ENCODE assay signal across 8 cellular contexts in the genomic region with DNA sequence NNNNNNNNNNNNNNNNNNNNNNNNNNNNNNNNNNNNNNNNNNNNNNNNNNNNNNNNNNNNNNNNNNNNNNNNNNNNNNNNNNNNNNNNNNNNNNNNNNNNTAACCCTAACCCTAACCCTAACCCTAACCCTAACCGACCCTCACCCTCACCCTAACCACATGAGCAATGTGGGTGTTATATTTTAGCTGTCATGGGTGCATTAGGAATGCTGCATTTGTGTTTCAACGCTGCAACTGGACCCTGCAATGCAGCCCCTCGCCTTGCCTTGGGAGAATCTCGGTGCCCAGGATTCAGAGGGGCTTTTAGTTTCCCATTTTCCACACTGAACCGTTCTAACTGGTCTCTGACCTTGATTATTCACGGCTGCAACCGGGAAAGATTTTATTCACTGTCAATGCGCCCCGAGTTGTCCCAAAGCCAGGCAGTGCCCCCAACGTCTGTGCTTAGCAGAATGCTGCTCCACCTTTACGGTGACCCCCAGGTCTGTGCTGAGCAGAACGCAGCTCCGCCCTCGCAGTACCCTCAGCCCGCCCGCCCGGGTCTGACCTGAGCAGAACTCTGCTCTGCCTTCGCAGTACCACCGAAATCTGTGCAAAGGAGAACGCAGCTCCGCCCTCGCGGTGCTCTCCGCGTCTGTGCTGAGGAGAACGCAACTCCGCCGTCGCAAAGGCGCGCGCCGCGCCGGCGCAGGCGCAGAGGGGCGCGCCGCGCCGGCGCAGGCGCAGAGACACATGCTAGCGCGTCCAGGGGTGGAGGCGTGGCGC. TPM values are rescaled to one million over a fixed set of nuclear protein-coding genes. Genes with fewer than 3 reads are reported as not detected.
A peak's percentile ranks its signal among the peaks of the same experiment; 100 is the strongest.
DNase-seq lines count a peak whose midpoint lies in the region; ATAC-seq and TF ChIP-seq lines count a peak whose summit lies in the region.

No MANE protein-coding gene starts in this region.

- no peaks in the 10 kb centered on the region for H3K36me3 Mint-ChIP-seq in activated naive CD4-positive, alpha-beta T cell treated with anti-CD3 and anti-CD28 coated beads, Interleukin-2, amount 50 U/mL, for 24 hours
- H3K36me3 Mint-ChIP-seq in activated CD4-positive, alpha-beta memory T cell treated with anti-CD3 and anti-CD28 coated beads, Interleukin-2, amount 10 ng/mL, durations not matched to agents 7 days and 5 days (ENCODE audit: low read depth): no peaks in the 10 kb centered on the region
- H3K36me3 Mint-ChIP-seq in immature natural killer cell: no peaks in the 10 kb centered on the region

- no peak for ATAC-seq in HG03196 (IDR thresholded peaks at IDR 0.05; ENCODE audit: unreplicated experiment)

- H3K4me1 Mint-ChIP-seq in activated naive CD4-positive, alpha-beta T cell treated with anti-CD3 and anti-CD28 coated beads, Interleukin-2, amount 50 U/mL, for 24 hours: no peaks in the 10 kb centered on the region
- no peaks in the 10 kb centered on the region for H3K4me1 Mint-ChIP-seq in activated CD4-positive, alpha-beta memory T cell treated with anti-CD3 and anti-CD28 coated beads, Interleukin-2, amount 10 ng/mL, durations not matched to agents 7 days and 5 days
- no peaks in the 10 kb centered on the region for H3K4me1 Mint-ChIP-seq in immature natural killer cell

- no peak for DNase-seq in activated naive CD4-positive, alpha-beta T cell treated with anti-CD3 and anti-CD28 coated beads, Interleukin-2, amount 50 U/mL, for 16 hours
- DNase-seq in activated CD4-positive, alpha-beta memory T cell treated with anti-CD3 and anti-CD28 coated beads, Interleukin-2, amount 10 ng/mL, durations not matched to agents 7 days and 5 days: peak; percentile 41
- DNase-seq in immature natural killer cell (no peak), prostate gland (ENCODE audit: low spot score) (no peak), OCI-M2 (lab: John Stamatoyannopoulos, UW; ENCODE audit: unreplicated experiment) (no peak)

- H3K9me3 Mint-ChIP-seq in activated naive CD4-positive, alpha-beta T cell treated with anti-CD3 and anti-CD28 coated beads, Interleukin-2, amount 50 U/mL, for 24 hours: no peaks in the 10 kb centered on the region
- peaks cover 4% of the 10 kb centered on the region for H3K9me3 Mint-ChIP-seq in activated CD4-positive, alpha-beta memory T cell treated with anti-CD3 and anti-CD28 coated beads, Interleukin-2, amount 10 ng/mL, durations not matched to agents 7 days and 5 days
- H3K9me3 Mint-ChIP-seq in immature natural killer cell: no peaks in the 10 kb centered on the region

- H3K27me3 ChIP-seq in thymus (ENCODE audit: control insufficient read depth, insufficient read depth) (no peaks in the 10 kb centered on the region), prostate gland (replicated peaks; ENCODE audit: insufficient read depth) (no peaks in the 10 kb centered on the region)

- H3K27ac ChIP-seq in thymus (ENCODE audit: low read depth) (no peak overlapping the region), prostate gland (no peak overlapping the region)

- no peaks in the 10 kb centered on the region for H3K27me3 Mint-ChIP-seq in activated naive CD4-positive, alpha-beta T cell treated with anti-CD3 and anti-CD28 coated beads, Interleukin-2, amount 50 U/mL, for 24 hours
- H3K27me3 Mint-ChIP-seq in activated CD4-positive, alpha-beta memory T cell treated with anti-CD3 and anti-CD28 coated beads, Interleukin-2, amount 10 ng/mL, durations not matched to agents 7 days and 5 days: no peaks in the 10 kb centered on the region
- peaks cover 0 to 5% (median 1%) of the 10 kb centered on the region in 3 donors for H3K27me3 Mint-ChIP-seq in immature natural killer cell (ENCODE audit: low read depth in 3 of 3)

- no peak for TF ChIP-seq CTCF in prostate gland (IDR thresholded peaks at IDR 0.05)

- WGBS in thymus: 74% methylated on average over 48 of the region's 48 CpGs
- 59% methylated on average over 36 of the region's 48 CpGs for WGBS in prostate gland

- no peak overlapping the region for H3K27ac Mint-ChIP-seq in activated naive CD4-positive, alpha-beta T cell treated with anti-CD3 and anti-CD28 coated beads, Interleukin-2, amount 50 U/mL, for 24 hours
- H3K27ac Mint-ChIP-seq in activated CD4-positive, alpha-beta memory T cell treated with anti-CD3 and anti-CD28 coated beads, Interleukin-2, amount 10 ng/mL, durations not matched to agents 7 days and 5 days: no peak overlapping the region
- no peak overlapping the region for H3K27ac Mint-ChIP-seq in immature natural killer cell

- peak overlapping the region; percentile 21 for H3K4me3 ChIP-seq in thymus (ENCODE audit: low read length)
- no peak overlapping the region for H3K4me3 ChIP-seq in prostate gland

- H3K9me3 ChIP-seq in thymus (ENCODE audit: control insufficient read depth): no peaks in the 10 kb centered on the region
- H3K9me3 ChIP-seq in prostate gland: no peaks in the 10 kb centered on the region

- CTCF ChIA-PET in activated CD4-positive, alpha-beta memory T cell treated with anti-CD3 and anti-CD28 coated beads, Interleukin-2, amount 10 ng/mL, durations not matched to agents 7 days and 5 days (lab: Charles Lee): no interaction called here

- POLR2A ChIA-PET in activated CD4-positive, alpha-beta memory T cell treated with anti-CD3 and anti-CD28 coated beads, Interleukin-2, amount 10 ng/mL, durations not matched to agents 7 days and 5 days (lab: Charles Lee): interaction anchor here (1.0 kb wide), 1 partner anchor 43 kb away, joined by 3 read pairs; the partner anchor contains the start of gene POLR3K

- H3K4me1 ChIP-seq in thymus (ENCODE audit: control insufficient read depth, insufficient read depth, low read length) (no peaks in the 10 kb centered on the region), prostate gland (replicated peaks) (no peaks in the 10 kb centered on the region)

- H3K4me3 Mint-ChIP-seq in activated naive CD4-positive, alpha-beta T cell treated with anti-CD3 and anti-CD28 coated beads, Interleukin-2, amount 50 U/mL, for 24 hours: peak overlapping the region; percentile 15
- peak overlapping the region; percentile 57 for H3K4me3 Mint-ChIP-seq in activated CD4-positive, alpha-beta memory T cell treated with anti-CD3 and anti-CD28 coated beads, Interleukin-2, amount 10 ng/mL, durations not matched to agents 7 days and 5 days
- H3K4me3 Mint-ChIP-seq in immature natural killer cell: peak overlapping the region; percentile 40 to 73 (median 57)

- no peak for TF ChIP-seq POLR2A in prostate gland (IDR thresholded peaks at IDR 0.05)

- intact Hi-C loops in prostate gland (cut with DNase I): no loop called here

- H3K36me3 ChIP-seq in thymus (ENCODE audit: control insufficient read depth, insufficient read depth): no peaks in the 10 kb centered on the region
- H3K36me3 ChIP-seq in prostate gland: no peaks in the 10 kb centered on the region

RNA-seq across cellular contexts. Expression of gene POLR3K, which starts 43.3 kb away (rescaled TPM):
- 10 to 100 TPM; 27.6 to 31.1 TPM for total RNA-seq in activated CD4-positive, alpha-beta memory T cell treated with anti-CD3 and anti-CD28 coated beads, Interleukin-2, amount 10 ng/mL, durations not matched to agents 7 days and 5 days
- polyA plus RNA-seq in immature natural killer cell (10 to 100 TPM; 26.9 to 40.7 (median 34.6) TPM), thymus (10.6 TPM)
- 1 to 10 TPM; 6.2 to 6.8 TPM for total RNA-seq in prostate gland

RNA-seq across cellular contexts. Expression of gene SNRNP25, which starts 43.5 kb away (rescaled TPM):
- total RNA-seq in activated CD4-positive, alpha-beta memory T cell treated with anti-CD3 and anti-CD28 coated beads, Interleukin-2, amount 10 ng/mL, durations not matched to agents 7 days and 5 days: 10 to 100 TPM; 29.7 to 33.4 TPM
- polyA plus RNA-seq in immature natural killer cell (10 to 100 TPM; 22.0 to 51.1 (median 30.7) TPM), thymus (23.3 TPM)
- 10 to 100 TPM; 22.9 to 40.8 TPM for total RNA-seq in prostate gland
